19 cellular contexts compared by ENCODE assay signal in the genomic region with DNA sequence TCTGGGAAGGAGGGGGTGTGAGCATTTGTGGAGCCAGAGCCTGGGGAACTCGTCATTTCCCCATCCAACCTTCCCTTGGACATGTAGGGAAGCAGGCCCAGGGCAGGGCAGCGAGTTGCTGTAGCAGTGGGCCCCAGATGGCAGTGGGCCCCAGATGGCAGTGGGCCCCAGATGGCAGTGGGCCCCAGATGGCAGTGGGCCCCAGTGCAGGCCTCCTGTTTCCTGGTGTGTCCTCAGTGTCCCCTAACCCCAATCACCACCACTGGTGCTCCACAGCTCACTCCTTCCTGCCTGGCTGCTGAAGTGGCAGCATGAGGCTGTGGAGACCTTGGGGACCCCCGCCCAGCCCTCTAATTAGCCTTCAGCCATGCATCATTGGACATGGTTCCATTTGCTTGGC. TPM values are rescaled to one million over a fixed set of nuclear protein-coding genes. Genes with fewer than 3 reads are reported as not detected.
"Had no signal": no experiment of that assay in that cellular context is flagged by ENCODE, and none has a peak within 500 bp of the region (broad histone marks: within the 10 kb centered on the region; RNA-seq: fewer than 3 reads in every experiment).

No MANE protein-coding gene starts in this region.

- H3K36me3 ChIP-seq: esophagus muscularis mucosa, heart right ventricle, left lung, lower lobe of right lung had no signal

- H3K4me1 ChIP-seq: foreskin keratinocyte had no signal

- H3K9me3 ChIP-seq: esophagus muscularis mucosa, heart right ventricle, left lung, lower lobe of right lung, mucosa of descending colon had no signal

- ATAC-seq: foreskin keratinocyte, left cardiac atrium, left ventricle myocardium superior, lower lobe of right lung had no signal

- H3K4me3 ChIP-seq: coronary artery, dorsolateral prefrontal cortex, esophagus muscularis mucosa, heart right ventricle, left lung, lower lobe of right lung, mucosa of descending colon had no signal

- DNase-seq: dermis blood vessel endothelial cell; dorsolateral prefrontal cortex; effector CD4-positive, alpha-beta T cell; effector memory CD4-positive, alpha-beta T cell; foreskin keratinocyte; glutamatergic neuron; head of caudate nucleus; heart right ventricle; hippocampal formation; left cardiac atrium; left ventricle myocardium superior; lower lobe of right lung; mesenchymal stem cell; naive B cell had no signal

- H3K27ac ChIP-seq: coronary artery, esophagus muscularis mucosa, foreskin keratinocyte, left lung, lower lobe of right lung had no signal

RNA-seq across cellular contexts. Expression of gene KCNJ12, which starts 4.5 kb away (rescaled TPM):
- total RNA-seq: lung microvascular endothelial cell had no signal
